19 cellular contexts compared by ENCODE assay signal in genomic region chr16:86515420-86515779, GRCh38. TPM values are rescaled to one million over a fixed set of nuclear protein-coding genes. Genes with fewer than 3 reads are reported as not detected.
DNase-seq lines count a peak whose midpoint lies in the region; ATAC-seq and TF ChIP-seq lines count a peak whose summit lies in the region.
"Had no signal": no experiment of that assay in that cellular context is flagged by ENCODE, and none has a peak within 500 bp of the region (broad histone marks: within the 10 kb centered on the region; RNA-seq: fewer than 3 reads in every experiment).

No MANE protein-coding gene starts in this region.

- ATAC-seq in IMR-90 (ENCODE audit: low read depth): no peak
- ATAC-seq in lower lobe of right lung: no peak
- no peak for ATAC-seq in GM19328 (IDR thresholded peaks at IDR 0.05; ENCODE audit: unreplicated experiment)
- ATAC-seq: esophagus mucosa, K562, Panc1 had no signal

- peak overlapping the region; percentile 97 for H3K4ac ChIP-seq in IMR-90 (ENCODE audit: low read depth, low read length)

- no peak overlapping the region for H4K5ac ChIP-seq in IMR-90 (ENCODE audit: low read depth, low read length)

- H3K36me3 ChIP-seq in IMR-90 (ENCODE audit: control insufficient read depth, insufficient read depth, low read length) (peaks cover 67% of the 10 kb centered on the region), endodermal cell (ENCODE audit: control insufficient read depth, insufficient read depth, low read length) (no peaks in the 10 kb centered on the region), lower lobe of right lung (no peaks in the 10 kb centered on the region), stomach smooth muscle (ENCODE audit: control insufficient read depth in 2 of 2, insufficient read depth in 2 of 2, low read length in 2 of 2) (peaks cover 7 to 26% of the 10 kb centered on the region in 2 donors)

- H2BK120ac ChIP-seq in IMR-90 (ENCODE audit: low read depth, low read length): peak overlapping the region; percentile 11

- H3K56ac ChIP-seq in IMR-90 (ENCODE audit: extremely low read depth, insufficient read depth, low read length): peak overlapping the region; percentile 99

- peaks cover 0 to 34% of the 10 kb centered on the region in 2 experiments; a peak in 2 of 4 replicates for H3K79me1 ChIP-seq in IMR-90 (ENCODE audit: low read depth in 1 of 2, low read length in 2 of 2)

- H3K18ac ChIP-seq in IMR-90 (ENCODE audit: low read depth, low read length): peak overlapping the region; percentile 95

- peak overlapping the region; percentile 97 for H2BK5ac ChIP-seq in IMR-90 (ENCODE audit: low read depth, low read length, poor library complexity, severe bottlenecking)

- H2BK15ac ChIP-seq in IMR-90 (ENCODE audit: low read depth, low read length): no peak overlapping the region

- peak overlapping the region; percentile 61 for H3K4me2 ChIP-seq in IMR-90 (ENCODE audit: low read depth, low read length)

- no peaks in the 10 kb centered on the region for H3K9me3 ChIP-seq in IMR-90 (ENCODE audit: control insufficient read depth, insufficient read depth, low read length)
- no peaks in the 10 kb centered on the region for H3K9me3 ChIP-seq in endodermal cell (ENCODE audit: control insufficient read depth, low read length)
- no peaks in the 10 kb centered on the region for H3K9me3 ChIP-seq in lower lobe of right lung
- H3K9me3 ChIP-seq in stomach smooth muscle (ENCODE audit: control insufficient read depth in 2 of 2, low read length in 2 of 2): no peaks in the 10 kb centered on the region

- peaks cover 99% of the 10 kb centered on the region for H3K27me3 Mint-ChIP-seq in endodermal cell (ENCODE audit: insufficient read depth)

- H3K14ac ChIP-seq in IMR-90 (replicated peaks; ENCODE audit: low read depth, low read length): peak overlapping the region; percentile 94

- H4K8ac ChIP-seq in IMR-90 (ENCODE audit: low read depth in 2 of 2, low read length in 2 of 2): peak overlapping the region; percentile 83 to 91; a peak in 3 of 4 replicates

- TF ChIP-seq POLR2A in IMR-90 (IDR thresholded peaks at IDR 0.05; ENCODE audit: low read depth, low read length): peak; percentile 17

- H3K4me1 Mint-ChIP-seq in endodermal cell: peaks cover 9% of the 10 kb centered on the region

- no peak for TF ChIP-seq RAD21 in IMR-90 (IDR thresholded peaks at IDR 0.05; ENCODE audit: low read length)

- in situ Hi-C loops in IMR-90 (cut with MboI; ENCODE audit: low sequenced_read_pairs): loop anchor here (5.0 kb wide), 2 partner anchors 443 to 693 kb away; no protein-coding TSS in a partner anchor

- H4K91ac ChIP-seq in IMR-90 (ENCODE audit: insufficient read depth, low read depth, low read length): peak overlapping the region; percentile 71

- H2AFZ ChIP-seq in IMR-90 (replicated peaks; ENCODE audit: low read length, poor library complexity): peak overlapping the region; percentile 12

- no peaks in the 10 kb centered on the region for H3K9me3 Mint-ChIP-seq in endodermal cell

- no peak overlapping the region for H3K27ac Mint-ChIP-seq in endodermal cell
- H3K27ac Mint-ChIP-seq: CD14-positive monocyte had no signal

- H3K4me3 ChIP-seq in IMR-90 (ENCODE audit: insufficient read depth, low read depth, low read length): peak overlapping the region; percentile 99
- H3K4me3 ChIP-seq in endodermal cell (ENCODE audit: low read length): peak overlapping the region; percentile 68
- peak overlapping the region; percentile 66 for H3K4me3 ChIP-seq in lower lobe of right lung
- H3K4me3 ChIP-seq in stomach smooth muscle (ENCODE audit: low read length in 2 of 2): peak overlapping the region; percentile 93 to 98
- H3K4me3 ChIP-seq: K562 had no signal

- peak overlapping the region; percentile 100 for H3K9ac ChIP-seq in IMR-90 (ENCODE audit: low read depth, low read length)
- no peak overlapping the region for H3K9ac ChIP-seq in endodermal cell (ENCODE audit: extremely low read depth, low read length, poor library complexity, severe bottlenecking)
- H3K9ac ChIP-seq in stomach smooth muscle (ENCODE audit: low read length in 2 of 2): peak overlapping the region; percentile 87 to 98

- H2BK20ac ChIP-seq in IMR-90 (ENCODE audit: low read depth, low read length): no peak overlapping the region

- H3K4me1 ChIP-seq in IMR-90 (ENCODE audit: control insufficient read depth, insufficient read depth, low read length) (peaks cover 14% of the 10 kb centered on the region), endodermal cell (ENCODE audit: control insufficient read depth, insufficient read depth, low read length) (peaks cover 3% of the 10 kb centered on the region), lower lobe of right lung (peaks cover 17% of the 10 kb centered on the region), stomach smooth muscle (ENCODE audit: control insufficient read depth, insufficient read depth, low read length) (peaks cover 43% of the 10 kb centered on the region)

- BruUV-seq in IMR-90 (replicated peaks; lab: Mats Ljungman, UMichigan): no TSS peak

- H2AK9ac ChIP-seq in IMR-90 (replicated peaks; ENCODE audit: low read depth, low read length, poor library complexity): no peak overlapping the region

- no peaks in the 10 kb centered on the region for H3K36me3 Mint-ChIP-seq in endodermal cell (ENCODE audit: low read depth)

- no peaks in the 10 kb centered on the region for H3K27me3 ChIP-seq in IMR-90 (ENCODE audit: control insufficient read depth, insufficient read depth, low read length)
- peaks cover 98% of the 10 kb centered on the region for H3K27me3 ChIP-seq in endodermal cell (ENCODE audit: control insufficient read depth, insufficient read depth, low read length, poor library complexity, severe bottlenecking)
- H3K27me3 ChIP-seq in lower lobe of right lung (ENCODE audit: low read depth): peaks cover 75% of the 10 kb centered on the region
- no peaks in the 10 kb centered on the region for H3K27me3 ChIP-seq in stomach smooth muscle (ENCODE audit: control insufficient read depth in 1 of 2, insufficient read depth in 2 of 2, low read length in 2 of 2)

- H3K9me1 ChIP-seq in IMR-90 (ENCODE audit: insufficient read depth, low read length): peaks cover 5% of the 10 kb centered on the region

- H3K23ac ChIP-seq in IMR-90 (ENCODE audit: low read depth, low read length): peak overlapping the region; percentile 80

- DNase-seq in IMR-90 (peak; percentile 28), endodermal cell (peak; percentile 78), lower lobe of right lung (no peak), SW480 (ENCODE audit: low spot score) (no peak), GF-D8 (lab: John Stamatoyannopoulos, UW) (no peak), NCI-H2196 (lab: John Stamatoyannopoulos, UW; ENCODE audit: unreplicated experiment) (no peak)
- DNase-seq: activated CD4-positive, alpha-beta T cell treated with anti-CD3 and anti-CD28 coated beads for 1 hour; activated T-cell treated with anti-CD3 and anti-CD28 coated beads for 4 hours; DND-41; NCI-H524; stimulated activated CD4-positive, alpha-beta T cell treated with anti-CD3 and anti-CD28 coated beads, Interleukin-4, amount 100 ng/mL, for 1 hour had no signal

- 5% methylated on average over 10 of the region's 29 CpGs; no CpG with 5 or more reads in 1 of the 2 experiments for WGBS in IMR-90 (ENCODE audit: extremely low coverage in 2 of 2, insufficient read length in 1 of 2), 2 experiments
- 2 to 3% methylated on average over 16 to 29 of the region's 29 CpGs for WGBS in endodermal cell (ENCODE audit: insufficient coverage in 1 of 2, insufficient read length in 1 of 2), 2 experiments

- no peak overlapping the region for H2AK5ac ChIP-seq in IMR-90 (ENCODE audit: low read depth, low read length)

- peak overlapping the region; percentile 45 for H3K4me3 Mint-ChIP-seq in endodermal cell

- H3K27ac ChIP-seq in IMR-90 (ENCODE audit: insufficient read depth, low read length) (peak overlapping the region; percentile 98), endodermal cell (ENCODE audit: low read depth, low read length) (no peak overlapping the region), lower lobe of right lung (peak overlapping the region; percentile 89), stomach smooth muscle (ENCODE audit: low read length) (peak overlapping the region; percentile 93)

- dilution Hi-C loops in IMR-90 (cut with HindIII; ENCODE audit: low sequenced_read_pairs, unreplicated experiment): no loop called here

- H4K20me1 ChIP-seq in IMR-90 (ENCODE audit: insufficient read depth, low read length): peaks cover 68% of the 10 kb centered on the region

- TF ChIP-seq CTCF in IMR-90 (conservative IDR thresholded peaks at IDR 0.05; ENCODE audit: low read depth, low read length) (no peak), endodermal cell (conservative IDR thresholded peaks at IDR 0.05) (no peak), lower lobe of right lung (IDR thresholded peaks at IDR 0.05) (no peak)

- POLR2A ChIA-PET in IMR-90 (lab: Charles Lee; ENCODE audit: unreplicated experiment): no interaction called here

- CTCF ChIA-PET in IMR-90 (lab: Yijun Ruan, JAX): no interaction called here

- intact Hi-C loops in IMR-90 (cut with micrococcal nuclease) (no loop called here), lower lobe of right lung (cut with DNase I) (no loop called here)

TF ChIP-seq in IMR-90, 13 proteins besides CTCF, POLR2A, EP300 and RAD21:
- no peak for TF ChIP-seq MAFK (IDR thresholded peaks at IDR 0.05; ENCODE audit: low read depth, low read length)
- no peak for TF ChIP-seq SMC3 (IDR thresholded peaks at IDR 0.05; ENCODE audit: low read depth, low read length)

RNA-seq across cellular contexts. Expression of gene FOXF1, which starts 5.1 kb away (rescaled TPM):
- total RNA-seq in IMR-90 (2012; rRNA removed) (2.7 and 4.2 TPM in 2 replicates), endodermal cell (not detected), lower lobe of right lung (31.2 TPM)
- polyA plus RNA-seq in IMR-90 (2012; rRNA removed): 33.0 and 34.5 TPM in 2 replicates
- polyA plus RNA-seq in IMR-90 (2012; cell fraction: cytosol; rRNA removed): 33.7 and 84.8 TPM in 2 replicates
- 98.2 and 101 TPM in 2 replicates for polyA plus RNA-seq in IMR-90 (2012; cell fraction: nucleus; rRNA removed; ENCODE audit: low replicate concordance)
- polyA plus RNA-seq in endodermal cell (2013, experiment 1 of 2): 0.11 TPM
- 0.08 TPM for polyA plus RNA-seq in endodermal cell (2013, experiment 2 of 2)
- total RNA-seq: myocyte; T-helper 1 cell treated with Interleukin-12 subunit alpha and Interleukin-12 subunit beta and Interleukin-4 antibody, amounts not matched to agents 30 ng/mL and 1 ng/mL, for 36 hours had no signal
- polyA plus RNA-seq: CD14-positive monocyte, K562 had no signal

RNA-seq across cellular contexts. Expression of gene MTHFSD, which starts 39.6 kb away (rescaled TPM):
- 7.8 and 8.2 TPM in 2 replicates for total RNA-seq in IMR-90 (2012; rRNA removed)
- 13.7 and 16.8 TPM in 2 replicates for polyA plus RNA-seq in IMR-90 (2012; rRNA removed)
- 5.6 and 7.9 TPM in 2 replicates for polyA plus RNA-seq in IMR-90 (2012; cell fraction: cytosol; rRNA removed)
- 71.8 and 97.1 TPM in 2 replicates for polyA plus RNA-seq in IMR-90 (2012; cell fraction: nucleus; rRNA removed; ENCODE audit: low replicate concordance)
- total RNA-seq in endodermal cell: 10 to 100 TPM; 15.0 to 25.8 TPM
- polyA plus RNA-seq in endodermal cell (2013, experiment 1 of 2): 24.2 TPM
- 22.7 TPM for polyA plus RNA-seq in endodermal cell (2013, experiment 2 of 2)
- 21.2 TPM for total RNA-seq in lower lobe of right lung

RNA-seq across cellular contexts. Expression of gene FOXC2, which starts 51.2 kb away (rescaled TPM):
- total RNA-seq in IMR-90 (2012; rRNA removed) (0.90 and 1.1 TPM in 2 replicates), endodermal cell (under 1 TPM in 1 of 2 donors, not detected in 1; 0.20 TPM), lower lobe of right lung (1.6 TPM)
- 6.4 and 9.2 TPM in 2 replicates for polyA plus RNA-seq in IMR-90 (2012; rRNA removed)
- 5.5 and 8.7 TPM in 2 replicates for polyA plus RNA-seq in IMR-90 (2012; cell fraction: cytosol; rRNA removed)
- polyA plus RNA-seq in IMR-90 (2012; cell fraction: nucleus; rRNA removed; ENCODE audit: low replicate concordance): 4.3 and 7.4 TPM in 2 replicates
- 1.00 TPM for polyA plus RNA-seq in endodermal cell (2013, experiment 1 of 2)
- 1.2 TPM for polyA plus RNA-seq in endodermal cell (2013, experiment 2 of 2)
- total RNA-seq: T-helper 1 cell treated with Interleukin-12 subunit alpha and Interleukin-12 subunit beta and Interleukin-4 antibody, amounts not matched to agents 30 ng/mL and 1 ng/mL, for 36 hours had no signal
- polyA plus RNA-seq: CD14-positive monocyte had no signal

Comparison
In these comparisons a context has a peak if more than half of its experiments do, and no peak if none do; other contexts are left out.
1. DNase-seq: peak in IMR-90 (single experiment) and endodermal cell (single experiment); none in lower lobe of right lung (single experiment), SW480 (single experiment), GF-D8 (single experiment) and NCI-H2196 (single experiment).
2. Peak in every context shown above with its lines, with median percentiles within 50 percentile points of each other: H3K4me3 ChIP-seq.